Comparison of ENCODE assay signal across 25 cellular contexts in the genomic region with DNA sequence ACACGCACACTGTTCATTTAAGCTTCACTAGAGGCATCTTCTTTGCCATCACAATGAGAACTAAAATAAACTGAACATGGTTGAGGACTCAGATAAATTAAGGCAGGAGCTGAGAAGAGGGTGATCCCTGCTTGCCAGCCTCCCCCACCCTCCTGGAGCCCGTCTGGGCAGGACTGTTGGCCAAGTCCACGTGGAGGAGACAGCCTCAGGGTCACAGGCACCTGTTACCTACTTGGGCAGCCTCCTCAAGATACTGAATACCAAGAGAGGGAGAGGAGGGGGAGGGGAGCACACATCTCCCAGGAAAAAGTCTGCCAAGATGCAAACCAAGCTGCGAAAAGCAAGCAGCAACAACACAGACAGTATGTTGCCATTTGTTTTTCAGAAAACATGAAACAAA.
"Had no signal": no experiment of that assay in that cellular context is flagged by ENCODE, and none has a peak within 500 bp of the region (broad histone marks: within the 10 kb centered on the region; RNA-seq: fewer than 3 reads in every experiment).

No MANE protein-coding gene starts in this region.

- H3K4me3 Mint-ChIP-seq: activated CD4-positive, alpha-beta memory T cell treated with anti-CD3 and anti-CD28 coated beads for 36 hours; activated CD4-positive, alpha-beta T cell treated with anti-CD3 and anti-CD28 coated beads, Interleukin-2, amount 10 ng/mL, durations not matched to agents 7 days and 5 days; activated naive CD8-positive, alpha-beta T cell treated with anti-CD3 and anti-CD28 coated beads, Interleukin-2, amount 50 U/mL, for 24 hours; activated T-cell treated with anti-CD3 and anti-CD28 coated beads, Interleukin-2, amount 50 U/mL, for 4 hours; brain; central memory CD8-positive, alpha-beta T cell; T-cell had no signal

- DNase-seq: activated CD4-positive, alpha-beta memory T cell treated with anti-CD3 and anti-CD28 coated beads for 36 hours; activated CD4-positive, alpha-beta T cell treated with anti-CD3 and anti-CD28 coated beads, Interleukin-2, amount 10 ng/mL, durations not matched to agents 7 days and 5 days; activated CD4-positive, CD25-positive, alpha-beta regulatory T cell; activated CD8-positive, alpha-beta memory T cell treated with anti-CD3 and anti-CD28 coated beads for 24 hours; activated effector memory CD4-positive, alpha-beta T cell treated with anti-CD3 and anti-CD28 coated beads, Interleukin-2, amount 50 U/mL, for 16 hours; activated naive CD4-positive, alpha-beta T cell treated with Interleukin-2 at 50 U/mL for 16 hours; activated naive CD8-positive, alpha-beta T cell treated with anti-CD3 and anti-CD28 coated beads, Interleukin-2, amount 50 U/mL, for 24 hours; activated T-cell treated with anti-CD3 and anti-CD28 coated beads, Interleukin-2, amount 50 U/mL, for 4 hours; amniotic stem cell; NCI-H1092 treated with DMSO at 0.1 percent for 48 hours; NCI-H1417 treated with DMSO at 0.1 percent for 48 hours; NCI-H1694; NCI-H2029; NCI-H2107; NCI-H446; SIG-M5; T-cell; T-helper 2 cell; T1000 had no signal

- ATAC-seq: activated naive CD4-positive, alpha-beta T cell treated with anti-CD3 and anti-CD28 coated beads, Interleukin-2, amount 50 U/mL, for 72 hours; activated naive CD8-positive, alpha-beta T cell treated with anti-CD3 and anti-CD28 coated beads, Interleukin-2, amount 50 U/mL, for 24 hours; activated T-cell treated with anti-CD3 and anti-CD28 coated beads, Interleukin-2, amount 50 U/mL, for 4 hours; T-cell had no signal

- H3K27me3 ChIP-seq: ascending aorta had no signal

- H3K4me3 ChIP-seq: ascending aorta had no signal

- H3K4me1 ChIP-seq: ascending aorta had no signal

- H3K27me3 Mint-ChIP-seq: activated CD4-positive, alpha-beta memory T cell treated with anti-CD3 and anti-CD28 coated beads for 36 hours; activated CD4-positive, alpha-beta T cell treated with anti-CD3 and anti-CD28 coated beads, Interleukin-2, amount 10 ng/mL, durations not matched to agents 7 days and 5 days; activated naive CD8-positive, alpha-beta T cell treated with anti-CD3 and anti-CD28 coated beads, Interleukin-2, amount 50 U/mL, for 24 hours; brain; central memory CD8-positive, alpha-beta T cell; T-cell had no signal

- H3K9me3 Mint-ChIP-seq: central memory CD8-positive, alpha-beta T cell had no signal

- H3K27ac Mint-ChIP-seq: activated CD4-positive, alpha-beta memory T cell treated with anti-CD3 and anti-CD28 coated beads for 36 hours; activated CD4-positive, alpha-beta T cell treated with anti-CD3 and anti-CD28 coated beads, Interleukin-2, amount 10 ng/mL, durations not matched to agents 7 days and 5 days; activated naive CD8-positive, alpha-beta T cell treated with anti-CD3 and anti-CD28 coated beads, Interleukin-2, amount 50 U/mL, for 24 hours; T-cell had no signal

- H3K4me2 ChIP-seq: KMS-11 had no signal

- H3K27ac ChIP-seq: ascending aorta, KMS-11, VCaP had no signal
